ENCODE assay signal across 9 cellular contexts in the genomic region with DNA sequence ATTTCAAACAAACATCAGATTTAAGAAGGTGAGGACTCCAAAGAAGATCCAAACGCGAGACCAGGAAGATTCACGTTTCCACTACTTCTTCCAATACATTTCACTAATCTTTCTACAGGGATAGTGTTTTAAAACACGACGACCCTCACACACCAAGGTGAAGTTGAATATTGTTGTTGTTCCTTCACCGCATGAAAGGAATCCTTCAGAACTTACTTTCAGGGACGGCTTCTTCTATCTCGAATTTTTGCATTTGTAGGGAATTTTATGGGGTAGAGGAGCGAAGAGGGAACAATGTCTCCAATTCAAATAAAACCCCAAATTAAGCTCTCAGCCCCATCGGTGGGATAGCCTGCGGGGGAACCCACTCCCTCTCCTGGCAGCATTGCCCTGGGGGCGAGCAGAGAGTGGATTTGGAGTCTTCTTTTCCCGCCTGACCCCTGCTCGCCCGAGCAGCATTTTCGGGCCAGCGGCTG. TPM values are rescaled to one million over a fixed set of nuclear protein-coding genes. Genes with fewer than 3 reads are reported as not detected.
DNase-seq lines count a peak whose midpoint lies in the region; ATAC-seq, FAIRE-seq and TF ChIP-seq lines count a peak whose summit lies in the region.
"Had no signal": no experiment of that assay in that cellular context is flagged by ENCODE, and none has a peak within 500 bp of the region (broad histone marks: within the 10 kb centered on the region; RNA-seq: fewer than 3 reads in every experiment).

No MANE protein-coding gene starts in this region.

- H3K79me2 ChIP-seq in GM12878 (ENCODE audit: control insufficient read depth, insufficient read depth, low read length) = no peaks in the 10 kb centered on the region

- H3K4me3 Mint-ChIP-seq in naive B cell = peak overlapping the region; percentile 6 to 86 (median 63)

- peaks cover 41 to 78% (median 66%) of the 10 kb centered on the region in 3 donors for H3K27me3 Mint-ChIP-seq in naive B cell

- DNase-seq in AG04449 (ENCODE audit: low read depth, low spot score) (no peak), GM12878 (ENCODE audit: low read depth, low spot score) (no peak), naive B cell (no peak), posterior cingulate gyrus (no peak), NK-92 (lab: John Stamatoyannopoulos, UW; ENCODE audit: unreplicated experiment) (no peak), left ventricle myocardium superior (no peak)

- no peaks in the 10 kb centered on the region for H4K20me1 ChIP-seq in GM12878 (ENCODE audit: control insufficient read depth, insufficient read depth)

- TF ChIP-seq POLR2A in GM12878 (IDR thresholded peaks at IDR 0.05; ENCODE audit: low read depth, low read length) = no peak

- peak overlapping the region; percentile 3 for H3K4me3 ChIP-seq in AG04449 (ENCODE audit: low read depth, low read length)
- H3K4me3 ChIP-seq in HEK293 (ENCODE audit: low read depth, low read length) = no peak overlapping the region
- no peak overlapping the region for H3K4me3 ChIP-seq in GM12878
- H3K4me3 ChIP-seq: body of pancreas had no signal

- 13% methylated on average over 17 of the region's 17 CpGs for WGBS in GM12878 (ENCODE audit: insufficient coverage, insufficient replicate concordance, low lambda C conversion rate, missing lambda C conversion rate)

- TF ChIP-seq CTCF in AG04449 (IDR thresholded peaks at IDR 0.05; ENCODE audit: insufficient read depth, low read length, missing control alignments) (no peak), HEK293 (tag by site-specific recombination; IDR thresholded peaks at IDR 0.05) (peak; percentile 78; the same call in 1 of the 2 replicates), GM12878 (IDR thresholded peaks at IDR 0.05 in 2 of 3, conservative IDR thresholded peaks at IDR 0.05 in 1 of 3; ENCODE audit: control insufficient read depth in 2 of 3, extremely low read depth in 1 of 3, insufficient read depth in 1 of 3, low read depth in 3 of 3, low read length in 3 of 3) (no peak)

- intact Hi-C loops in GM12878 (cut with micrococcal nuclease; ENCODE audit: unreplicated experiment) = loop anchor here (5.0 to 10.0 kb wide), 4 partner anchors 181 to 1252 kb away; no protein-coding TSS in a partner anchor
- intact Hi-C loops in posterior cingulate gyrus (cut with DNase I) = no loop called here
- intact Hi-C loops in left ventricle myocardium superior (cut with micrococcal nuclease) = no loop called here

- no peak overlapping the region for H3K4me2 ChIP-seq in GM12878 (ENCODE audit: control insufficient read depth, insufficient read depth)

- H3K27ac ChIP-seq in HEK293 (ENCODE audit: extremely low read depth, low read depth, low read length) = peak overlapping the region; percentile 30; the same call in 1 of the 2 replicates
- no peak overlapping the region for H3K27ac ChIP-seq in GM12878 (ENCODE audit: control insufficient read depth, insufficient read depth)
- H3K27ac ChIP-seq: body of pancreas had no signal

- BruUV-seq in GM12878 (replicated peaks; lab: Mats Ljungman, UMichigan) = no TSS peak

- POLR2A ChIA-PET in AG04449 (lab: Yijun Ruan, JAX) (no interaction called here), HEK293 (lab: Yijun Ruan, JAX) (no interaction called here), GM12878 (lab: Charles Lee) (no interaction called here)

- SMC1A ChIA-PET in GM12878 (lab: Charles Lee; ENCODE audit: uncharacterized antibody, unreplicated experiment) = no interaction called here

- H2AFZ ChIP-seq in GM12878 (ENCODE audit: control insufficient read depth, low read depth, low read length) = no peak overlapping the region

- H3K4me1 ChIP-seq in HEK293 (ENCODE audit: control insufficient read depth, insufficient read depth, low read length) (peaks cover 7% of the 10 kb centered on the region), GM12878 (ENCODE audit: control insufficient read depth, insufficient read depth, low read length) (peaks cover 13% of the 10 kb centered on the region; the same call in 1 of the 2 replicates)

- H3K27ac Mint-ChIP-seq in naive B cell = peak overlapping the region in 4 of 6 donors; percentile 64 to 98 (median 86)

- peaks cover 0 to 9% (median 6%) of the 10 kb centered on the region in 7 donors for H3K9me3 Mint-ChIP-seq in naive B cell

- ATAC-seq in GM12878 (no peak), naive B cell (ENCODE audit: low read depth in 2 of 2) (no peak), GM18868 (IDR thresholded peaks at IDR 0.05; ENCODE audit: unreplicated experiment) (no peak), left ventricle myocardium superior (no peak)

- peaks cover 13% of the 10 kb centered on the region in 2 experiments for H3K27me3 ChIP-seq in GM12878 (replicated peaks in 1 of 2; ENCODE audit: control insufficient read depth in 2 of 2, insufficient read depth in 2 of 2, low read length in 1 of 2)

- CTCF ChIA-PET in AG04449 (lab: Yijun Ruan, JAX) = interaction anchor here (1.3 to 1.4 kb wide), 2 partner anchors 14 to 178 kb away, joined by 3 to 5 read pairs; no protein-coding TSS in a partner anchor
- CTCF ChIA-PET in HEK293 (lab: Yijun Ruan, JAX) = interaction anchor here (0.6 to 1.1 kb wide), 2 partner anchors 57 to 99 kb away, joined by 3 read pairs; no protein-coding TSS in a partner anchor
- CTCF ChIA-PET in GM12878 (lab: Yijun Ruan, JAX) = interaction anchor here (0.5 to 0.9 kb wide), 3 partner anchors 210 to 1156 kb away, joined by 3 read pairs; no protein-coding TSS in a partner anchor

- peaks cover 0 to 20% of the 10 kb centered on the region in 2 experiments; a peak in 1 of 3 replicates for H3K36me3 ChIP-seq in HEK293 (ENCODE audit: control insufficient read depth in 2 of 2, insufficient read depth in 1 of 2, low read length in 2 of 2)
- H3K36me3 ChIP-seq in GM12878 (ENCODE audit: control insufficient read depth in 2 of 2, insufficient read depth in 2 of 2, low read length in 1 of 2) = no peaks in the 10 kb centered on the region

- TF ChIP-seq EP300 in GM12878 (IDR thresholded peaks at IDR 0.05; ENCODE audit: borderline replicate concordance in 1 of 2, control insufficient read depth in 1 of 2, low read depth in 2 of 2, low read length in 2 of 2) = no peak

- H3K4me1 Mint-ChIP-seq in naive B cell = peaks cover 49 to 70% (median 52%) of the 10 kb centered on the region in 3 donors

- H3K9me3 ChIP-seq in HEK293 (ENCODE audit: control insufficient read depth, insufficient read depth, low read depth, low read length) (no peaks in the 10 kb centered on the region), GM12878 (replicated peaks; ENCODE audit: control insufficient read depth, insufficient read depth, low read length) (no peaks in the 10 kb centered on the region)
- H3K9me3 ChIP-seq: body of pancreas had no signal

- H3K9ac ChIP-seq in GM12878 (ENCODE audit: control insufficient read depth, insufficient read depth, low read length) = no peak overlapping the region

- no peak; the same call in none of the 2 replicates for TF ChIP-seq RAD21 in GM12878 (IDR thresholded peaks at IDR 0.05; ENCODE audit: insufficient read depth, low read depth, low read length)

- H3K36me3 Mint-ChIP-seq in naive B cell = peaks cover 6 to 9% of the 10 kb centered on the region in 2 donors

- in situ Hi-C loops in GM12878 (cut with MboI) = no loop called here

- RAD21 ChIA-PET in GM12878 (lab: Charles Lee; ENCODE audit: unreplicated experiment) = no interaction called here

- FAIRE-seq in GM12878 (lab: Jason Lieb, UNC) = peak; percentile 41

TF ChIP-seq in GM12878, 131 proteins besides CTCF, POLR2A, EP300 and RAD21:
- no peak for TF ChIP-seq POLR2AphosphoS2 (IDR thresholded peaks at IDR 0.05; ENCODE audit: low read depth, low read length)
- 0 out of 2 replicates have a peak, but pooled peaks have one; percentile 54 for TF ChIP-seq RB1 (IDR thresholded peaks at IDR 0.05; ENCODE audit: borderline replicate concordance)
- TF ChIP-seq EZH2 (IDR thresholded peaks at IDR 0.05; ENCODE audit: borderline replicate concordance, control insufficient read depth, low read depth, low read length) = 0 out of 2 replicates have a peak, but pooled peaks have one; percentile 9
- TF ChIP-seq NBN (IDR thresholded peaks at IDR 0.05) = no peak
- 0 out of 2 replicates have a peak, but pooled peaks have one; percentile 24 for TF ChIP-seq NR2F1 (conservative IDR thresholded peaks at IDR 0.05)
- no peak for TF ChIP-seq HDAC2 (IDR thresholded peaks at IDR 0.05)
- 0 out of 2 replicates have a peak, but pooled peaks have one; percentile 12 for TF ChIP-seq IKZF1 (conservative IDR thresholded peaks at IDR 0.05)
- TF ChIP-seq BACH1 (IDR thresholded peaks at IDR 0.05; ENCODE audit: borderline replicate concordance) = no peak
- TF ChIP-seq BMI1 (IDR thresholded peaks at IDR 0.05; ENCODE audit: borderline replicate concordance) = 0 out of 2 replicates have a peak, but pooled peaks have one; percentile 12

RNA-seq across cellular contexts. Expression of a gene that starts 1.5 kb away (rescaled TPM):
- total RNA-seq in GM12878 (2013; cell fraction: nucleolus; rRNA removed) = 4.2 and 4.7 TPM in 2 replicates
- total RNA-seq in GM12878 (2014; rRNA removed) = 0.05 and 0.40 TPM in 2 replicates
- total RNA-seq in GM12878 (2014; rRNA removed; fragmentation: Illumina TruSeq; extraction: Trizol) = 0.14 and 0.18 TPM in 2 replicates
- 0.64 and 0.80 TPM in 2 replicates for total RNA-seq in GM12878 (2021)
- 0.39 TPM for polyA plus RNA-seq in GM12878 (2011; ENCODE audit: low read depth)
- 0.33 and 0.52 TPM in 2 replicates for polyA plus RNA-seq in GM12878 (2011; rRNA removed)
- polyA plus RNA-seq in GM12878 (2011; cell fraction: cytosol; rRNA removed) = 0.20 and 0.33 TPM in 2 replicates
- polyA plus RNA-seq in GM12878 (2011; cell fraction: nucleus; rRNA removed) = 1.3 TPM in 2 replicates
- 0.77 and 0.96 TPM in 2 replicates for polyA plus RNA-seq in GM12878 (2012)
- polyA plus RNA-seq in GM12878 (2014; fragmentation: Illumina TruSeq; extraction: Trizol) = 0.15 and 0.25 TPM in 2 replicates
- polyA plus RNA-seq in GM12878 (2014; fragmentation: Nextera tagmentation; extraction: Ambion mirVana) = under 1 TPM; 0.19 to 0.33 TPM
- 0.08 TPM in 2 replicates for polyA plus RNA-seq in GM12878 (2014; rRNA removed)
- polyA plus RNA-seq in GM12878 (2016; fragmentation: Nextera tagmentation; extraction: Ambion mirVana) = under 1 TPM; 0.25 to 0.67 TPM
- polyA minus RNA-seq in GM12878 (2011; rRNA and poly(A)+ RNA removed) = 0.15 and 0.46 TPM in 2 replicates
- 0.80 TPM in 1 of 2 replicates, not detected in the other for polyA minus RNA-seq in GM12878 (2011; cell fraction: cytosol; rRNA and poly(A)+ RNA removed)
- polyA minus RNA-seq in GM12878 (2011; cell fraction: nucleus; rRNA and poly(A)+ RNA removed) = 0.60 and 1.1 TPM in 2 replicates
- polyA plus RNA-seq in naive B cell (ENCODE audit: low read depth in 6 of 6) = under 1 TPM in 3 of 6 donors, not detected in 3; 0.12 to 0.26 (median 0.14) TPM
- total RNA-seq in left ventricle myocardium superior = 1.1 TPM
